ENCODE assay signal across 19 cellular contexts in genomic region chr20:51182571-51182970, GRCh38.
"Had no signal": no experiment of that assay in that cellular context is flagged by ENCODE, and none has a peak within 500 bp of the region (broad histone marks: within the 10 kb centered on the region; RNA-seq: fewer than 3 reads in every experiment).

No MANE protein-coding gene starts in this region.

- H3K4me3 ChIP-seq: cardiac muscle cell had no signal

- ATAC-seq: activated T-cell treated with anti-CD3 and anti-CD28 coated beads, Interleukin-2, amount 50 U/mL, for 4 hours; Right ventricle myocardium inferior had no signal

- H3K36me3 ChIP-seq: brain microvascular endothelial cell, cardiac muscle cell had no signal

- H3K27ac ChIP-seq: brain microvascular endothelial cell, cardiac muscle cell had no signal

- H3K27me3 ChIP-seq: brain microvascular endothelial cell, cardiac muscle cell had no signal

- DNase-seq: activated B cell treated with CpG ODN at 0.5 μM for 24 hours; activated CD4-positive, alpha-beta memory T cell treated with anti-CD3 and anti-CD28 coated beads for 36 hours; activated CD4-positive, alpha-beta T cell treated with anti-CD3 and anti-CD28 coated beads, Interleukin-2, amount 10 ng/mL, durations not matched to agents 7 days and 5 days; activated CD8-positive, alpha-beta memory T cell treated with anti-CD3 and anti-CD28 coated beads for 24 hours; activated effector memory CD4-positive, alpha-beta T cell treated with anti-CD3 and anti-CD28 coated beads, Interleukin-2, amount 50 U/mL, for 16 hours; activated naive CD4-positive, alpha-beta T cell treated with anti-CD3 and anti-CD28 coated beads, Interleukin-2, amount 10 ng/mL, durations not matched to agents 7 days and 5 days; activated naive CD8-positive, alpha-beta T cell treated with anti-CD3 and anti-CD28 coated beads for 36 hours; activated T-cell treated with anti-CD3 and anti-CD28 coated beads, Interleukin-2, amount 50 U/mL, for 4 hours; brain microvascular endothelial cell; Karpas-422; NCI-H1105 treated with DMSO at 0.1 percent for 48 hours; NCI-H1930; NCI-H345; NCI-H510A; NCI-H526 treated with DMSO at 0.1 percent for 48 hours; NCI-H82; RPMI8226 had no signal
